1 cellular context compared by ENCODE assay signal in genomic region chr17:726331-726919, GRCh38.
TF ChIP-seq lines count a peak whose summit lies in the region.

No MANE protein-coding gene starts in this region.

TF ChIP-seq in WTC11, 78 proteins besides CTCF, POLR2A, EP300 and RAD21:
- TF ChIP-seq ZNF512 (CRISPR knock-in tag; IDR thresholded peaks at IDR 0.05; ENCODE audit: borderline replicate concordance) (no peak), E2F5 (CRISPR knock-in tag; IDR thresholded peaks at IDR 0.05) (no peak), PREB (CRISPR knock-in tag; IDR thresholded peaks at IDR 0.05; ENCODE audit: borderline replicate concordance) (no peak), MXD4 (CRISPR knock-in tag; IDR thresholded peaks at IDR 0.05; ENCODE audit: borderline replicate concordance) (no peak), OVOL2 (CRISPR knock-in tag; IDR thresholded peaks at IDR 0.05; ENCODE audit: borderline replicate concordance) (no peak), ARID4B (CRISPR knock-in tag; IDR thresholded peaks at IDR 0.05; ENCODE audit: borderline replicate concordance) (no peak), GABPB1 (CRISPR knock-in tag; IDR thresholded peaks at IDR 0.05) (no peak)
